ENCODE assay signal across 11 cellular contexts in genomic region chr2:61885896-61886603, GRCh38. TPM values are rescaled to one million over a fixed set of nuclear protein-coding genes. Genes with fewer than 3 reads are reported as not detected.
DNase-seq lines count a peak whose midpoint lies in the region; ATAC-seq, FAIRE-seq and TF ChIP-seq lines count a peak whose summit lies in the region.
"Had no signal": no experiment of that assay in that cellular context is flagged by ENCODE, and none has a peak within 500 bp of the region (broad histone marks: within the 10 kb centered on the region; RNA-seq: fewer than 3 reads in every experiment).

No MANE protein-coding gene starts in this region.

- H3K27me3 ChIP-seq in breast epithelium: no peaks in the 10 kb centered on the region
- H3K27me3 ChIP-seq: spleen had no signal

- no peaks in the 10 kb centered on the region for H3K36me3 ChIP-seq in breast epithelium

- POLR2A ChIA-PET in MCF 10A (lab: Yijun Ruan, JAX) (interaction anchor here (0.7 to 2.0 kb wide), 4 partner anchors 15 to 348 kb away, joined by 3 to 7 read pairs (median 4); partner anchors contain the start of gene XPO1), T-cell (lab: Charles Lee) (interaction anchor here in 1 of 2 donors (0.6 kb wide), 1 partner anchor 490 kb away, joined by 3 read pairs; no protein-coding TSS in a partner anchor)

- H3K36me3 Mint-ChIP-seq in MCF 10A (ENCODE audit: insufficient read depth, unreplicated experiment): peaks cover 64% of the 10 kb centered on the region
- H3K36me3 Mint-ChIP-seq in T-cell: peaks cover 8% of the 10 kb centered on the region

- no peaks in the 10 kb centered on the region for H3K27me3 Mint-ChIP-seq in MCF 10A (ENCODE audit: insufficient read depth, unreplicated experiment)
- H3K27me3 Mint-ChIP-seq in T-cell: no peaks in the 10 kb centered on the region
- no peaks in the 10 kb centered on the region for H3K27me3 Mint-ChIP-seq in stimulated activated naive CD8-positive, alpha-beta T cell treated with anti-CD3 and anti-CD28 coated beads, Interleukin-15, amount 100 ng/mL, for 72 hours

- H3K4me3 Mint-ChIP-seq in MCF 10A (ENCODE audit: unreplicated experiment) (peak overlapping the region; percentile 91), T-cell (peak overlapping the region; percentile 95 to 98 (median 98))
- peak overlapping the region; percentile 82 to 98 for H3K4me3 Mint-ChIP-seq in stimulated activated naive CD8-positive, alpha-beta T cell treated with anti-CD3 and anti-CD28 coated beads, Interleukin-15, amount 100 ng/mL, for 72 hours

- peaks cover 11% of the 10 kb centered on the region for H3K4me1 Mint-ChIP-seq in MCF 10A (ENCODE audit: insufficient read depth, unreplicated experiment)
- H3K4me1 Mint-ChIP-seq in T-cell: peaks cover 24 to 31% (median 29%) of the 10 kb centered on the region in 3 donors
- H3K4me1 Mint-ChIP-seq in stimulated activated naive CD8-positive, alpha-beta T cell treated with anti-CD3 and anti-CD28 coated beads, Interleukin-15, amount 100 ng/mL, for 72 hours: peaks cover 30% of the 10 kb centered on the region

- TF ChIP-seq CTCF in MCF 10A (IDR thresholded peaks at IDR 0.05; ENCODE audit: unreplicated experiment) (no peak), breast epithelium (IDR thresholded peaks at IDR 0.05) (no peak), foreskin fibroblast (IDR thresholded peaks at IDR 0.05; ENCODE audit: low read depth, low read length) (no peak)

- intact Hi-C loops in MCF 10A (cut with micrococcal nuclease) (no loop called here), breast epithelium (cut with DNase I; ENCODE audit: low total_unique reads) (no loop called here)

- DNase-seq in MCF 10A (ENCODE audit: unreplicated experiment) (no peak), breast epithelium (ENCODE audit: low spot score in 2 of 2) (no peak), T-cell (no peak), foreskin fibroblast (no peak), RCC 7860 (ENCODE audit: low spot score) (no peak)
- no peak for DNase-seq in stimulated activated naive CD8-positive, alpha-beta T cell treated with anti-CD3 and anti-CD28 coated beads, Interleukin-15, amount 100 ng/mL, for 72 hours
- DNase-seq: left cardiac atrium, spleen had no signal

- FAIRE-seq in RCC 7860 (lab: Jason Lieb, UNC): no peak
- FAIRE-seq: D721Med had no signal

- CTCF ChIA-PET in MCF 10A (lab: Yijun Ruan, JAX): interaction anchor here (0.7 to 1.2 kb wide), 3 partner anchors 13 to 525 kb away, joined by 3 to 4 read pairs (median 3); partner anchors contain the start of gene COMMD1
- CTCF ChIA-PET in T-cell (lab: Charles Lee): interaction anchor here in 1 of 2 donors (0.6 kb wide), 1 partner anchor 750 kb away, joined by 3 read pairs; no protein-coding TSS in a partner anchor

- BruUV-seq in MCF 10A (replicated peaks; lab: Mats Ljungman, UMichigan): no TSS peak

- H3K4me1 ChIP-seq in breast epithelium: peaks cover 0 to 10% of the 10 kb centered on the region in 2 donors

- no peak for ATAC-seq in T-cell (replicated peaks in 1 of 4)
- ATAC-seq in stimulated activated naive CD8-positive, alpha-beta T cell treated with anti-CD3 and anti-CD28 coated beads, Interleukin-15, amount 100 ng/mL, for 72 hours: no peak
- ATAC-seq in HG03039 (IDR thresholded peaks at IDR 0.05; ENCODE audit: unreplicated experiment): no peak
- no peak for ATAC-seq in HG03460 (IDR thresholded peaks at IDR 0.05; ENCODE audit: unreplicated experiment)
- ATAC-seq: left cardiac atrium had no signal

- H3K4me3 ChIP-seq in breast epithelium (peak overlapping the region in 1 of 3 donors; percentile 94), foreskin fibroblast (ENCODE audit: low read depth in 1 of 2, low read length in 2 of 2) (peak overlapping the region; percentile 31 to 70)

- H3K9me3 Mint-ChIP-seq in MCF 10A (ENCODE audit: unreplicated experiment) (no peaks in the 10 kb centered on the region), T-cell (no peaks in the 10 kb centered on the region)
- H3K9me3 Mint-ChIP-seq in stimulated activated naive CD8-positive, alpha-beta T cell treated with anti-CD3 and anti-CD28 coated beads, Interleukin-15, amount 100 ng/mL, for 72 hours: no peaks in the 10 kb centered on the region

- no peak overlapping the region for H3K27ac ChIP-seq in breast epithelium

- H3K27ac Mint-ChIP-seq in MCF 10A (ENCODE audit: low read depth, unreplicated experiment) (no peak overlapping the region), T-cell (peak overlapping the region in 1 of 2 donors; percentile 99)
- H3K27ac Mint-ChIP-seq in stimulated activated naive CD8-positive, alpha-beta T cell treated with anti-CD3 and anti-CD28 coated beads, Interleukin-15, amount 100 ng/mL, for 72 hours: peak overlapping the region; percentile 19 to 99

- H3K9me3 ChIP-seq in breast epithelium: no peaks in the 10 kb centered on the region
- H3K9me3 ChIP-seq: spleen had no signal

- no peak for TF ChIP-seq POLR2A in breast epithelium (IDR thresholded peaks at IDR 0.05)

RNA-seq across cellular contexts. Expression of gene CCT4, which starts 2.4 kb away (rescaled TPM):
- 176 and 203 TPM in 2 replicates for total RNA-seq in MCF 10A (2022)
- 100 to 1,000 TPM in 1 of 3 donors, 10 to 100 TPM in 2; 73.3 to 119 (median 82.9) TPM for total RNA-seq in breast epithelium
- total RNA-seq in T-cell: 100 to 1,000 TPM in 2 of 5 donors, 10 to 100 TPM in 3; 85.7 to 112 (median 95.0) TPM

RNA-seq across cellular contexts. Expression of gene COMMD1, which starts 19.4 kb away (rescaled TPM):
- total RNA-seq in MCF 10A (2022): 33.8 and 38.7 TPM in 2 replicates
- total RNA-seq in breast epithelium: 10 to 100 TPM; 38.4 to 63.8 (median 56.4) TPM
- 10 to 100 TPM; 18.2 to 23.8 (median 19.6) TPM for total RNA-seq in T-cell

RNA-seq across cellular contexts. Expression of gene FAM161A, which starts 32.2 kb away (rescaled TPM):
- 1.7 and 2.3 TPM in 2 replicates for total RNA-seq in MCF 10A (2022)
- 1 to 10 TPM; 3.5 to 4.0 (median 3.6) TPM for total RNA-seq in breast epithelium
- total RNA-seq in T-cell: 1 to 10 TPM; 1.8 to 4.3 (median 4.0) TPM
